In the genomic region with DNA sequence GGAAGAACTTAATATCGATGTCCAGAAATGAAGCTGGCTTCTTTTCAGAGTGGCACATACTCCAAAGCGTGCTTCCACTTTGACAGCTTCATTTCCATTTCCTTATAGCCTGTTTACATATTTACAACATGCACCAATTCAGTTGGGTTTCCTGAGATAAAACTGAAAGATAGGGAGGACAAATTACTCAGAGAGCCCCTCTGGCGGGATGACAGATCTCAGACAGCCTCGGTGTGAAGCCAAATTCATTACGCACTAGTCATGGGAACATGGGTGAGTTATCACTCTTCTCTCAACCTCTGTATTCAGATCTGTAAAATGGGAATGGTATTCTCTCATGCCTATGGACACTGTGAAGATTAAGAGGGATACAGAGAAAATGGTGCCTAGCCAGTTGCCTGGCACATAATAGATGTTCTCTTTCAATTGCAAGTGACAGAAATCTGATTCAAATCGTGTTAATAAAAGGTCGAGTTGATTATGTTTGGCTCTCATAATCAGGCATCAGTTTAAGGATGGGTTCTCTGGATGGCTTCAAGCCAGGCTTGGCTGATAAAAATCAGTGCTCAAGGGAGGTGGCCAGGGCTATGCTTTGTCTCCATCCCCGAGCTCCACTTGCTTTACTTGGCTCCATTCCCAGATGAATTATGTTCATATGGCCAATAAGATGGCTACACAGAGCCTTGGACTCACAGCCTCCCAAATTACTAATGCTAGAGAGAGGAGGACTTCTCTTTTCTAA, we compare ENCODE assay signal across 1 cellular context.
TF ChIP-seq lines count a peak whose summit lies in the region.

No MANE protein-coding gene starts in this region.

TF ChIP-seq in SK-N-SH, 30 proteins besides CTCF, POLR2A, EP300 and RAD21 (continued from another document):
- TF ChIP-seq SIN3A (IDR thresholded peaks at IDR 0.05; ENCODE audit: borderline replicate concordance, low read depth, low read length): no peak
- peak; percentile 65 for TF ChIP-seq CHD2 (IDR thresholded peaks at IDR 0.05; ENCODE audit: low read length, partially characterized antibody)
- no peak for TF ChIP-seq MEF2A (IDR thresholded peaks at IDR 0.05; ENCODE audit: borderline replicate concordance, low read depth)
- no peak for TF ChIP-seq MXI1 (IDR thresholded peaks at IDR 0.05; ENCODE audit: low read depth, low read length)
- peak; percentile 39; the same call in 1 of the 2 replicates for TF ChIP-seq POLR2AphosphoS5 (IDR thresholded peaks at IDR 0.05; ENCODE audit: low read depth, low read length)
- TF ChIP-seq NFIC (IDR thresholded peaks at IDR 0.05; ENCODE audit: borderline replicate concordance): peak; percentile 93
- no peak for TF ChIP-seq EZH2phosphoT487 (IDR thresholded peaks at IDR 0.05; ENCODE audit: borderline replicate concordance, low read depth)
- TF ChIP-seq, protein P1, sequence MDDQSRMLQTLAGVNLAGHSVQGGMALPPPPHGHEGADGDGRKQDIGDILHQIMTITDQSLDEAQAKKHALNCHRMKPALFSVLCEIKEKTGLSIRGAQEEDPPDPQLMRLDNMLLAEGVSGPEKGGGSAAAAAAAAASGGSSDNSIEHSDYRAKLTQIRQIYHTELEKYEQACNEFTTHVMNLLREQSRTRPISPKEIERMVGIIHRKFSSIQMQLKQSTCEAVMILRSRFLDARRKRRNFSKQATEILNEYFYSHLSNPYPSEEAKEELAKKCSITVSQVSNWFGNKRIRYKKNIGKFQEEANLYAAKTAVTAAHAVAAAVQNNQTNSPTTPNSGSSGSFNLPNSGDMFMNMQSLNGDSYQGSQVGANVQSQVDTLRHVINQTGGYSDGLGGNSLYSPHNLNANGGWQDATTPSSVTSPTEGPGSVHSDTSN (IDR thresholded peaks at IDR 0.05): peak; percentile 86
- TF ChIP-seq, protein P2, sequence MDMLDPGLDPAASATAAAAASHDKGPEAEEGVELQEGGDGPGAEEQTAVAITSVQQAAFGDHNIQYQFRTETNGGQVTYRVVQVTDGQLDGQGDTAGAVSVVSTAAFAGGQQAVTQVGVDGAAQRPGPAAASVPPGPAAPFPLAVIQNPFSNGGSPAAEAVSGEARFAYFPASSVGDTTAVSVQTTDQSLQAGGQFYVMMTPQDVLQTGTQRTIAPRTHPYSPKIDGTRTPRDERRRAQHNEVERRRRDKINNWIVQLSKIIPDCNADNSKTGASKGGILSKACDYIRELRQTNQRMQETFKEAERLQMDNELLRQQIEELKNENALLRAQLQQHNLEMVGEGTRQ (IDR thresholded peaks at IDR 0.05; ENCODE audit: borderline replicate concordance, low read depth, low read length): no peak
- TF ChIP-seq FOXJ3 (CRISPR knock-in tag; IDR thresholded peaks at IDR 0.05): no peak
- TF ChIP-seq YY1 (IDR thresholded peaks at IDR 0.05; ENCODE audit: low read depth): no peak
- TF ChIP-seq, protein P3, sequence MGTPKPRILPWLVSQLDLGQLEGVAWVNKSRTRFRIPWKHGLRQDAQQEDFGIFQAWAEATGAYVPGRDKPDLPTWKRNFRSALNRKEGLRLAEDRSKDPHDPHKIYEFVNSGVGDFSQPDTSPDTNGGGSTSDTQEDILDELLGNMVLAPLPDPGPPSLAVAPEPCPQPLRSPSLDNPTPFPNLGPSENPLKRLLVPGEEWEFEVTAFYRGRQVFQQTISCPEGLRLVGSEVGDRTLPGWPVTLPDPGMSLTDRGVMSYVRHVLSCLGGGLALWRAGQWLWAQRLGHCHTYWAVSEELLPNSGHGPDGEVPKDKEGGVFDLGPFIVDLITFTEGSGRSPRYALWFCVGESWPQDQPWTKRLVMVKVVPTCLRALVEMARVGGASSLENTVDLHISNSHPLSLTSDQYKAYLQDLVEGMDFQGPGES (IDR thresholded peaks at IDR 0.05; ENCODE audit: low read depth, low read length): no peak
